ENCODE assay signal across 8 cellular contexts in genomic region chr14:36373982-36374673, GRCh38. TPM values are rescaled to one million over a fixed set of nuclear protein-coding genes. Genes with fewer than 3 reads are reported as not detected.
DNase-seq lines count a peak whose midpoint lies in the region; ATAC-seq and TF ChIP-seq lines count a peak whose summit lies in the region.

No MANE protein-coding gene starts in this region.

- no peaks in the 10 kb centered on the region for H3K36me3 Mint-ChIP-seq in chondrocyte (ENCODE audit: low read depth)

- H3K9me3 ChIP-seq in right lobe of liver, result no peaks in the 10 kb centered on the region

- H3K9me3 Mint-ChIP-seq in chondrocyte (ENCODE audit: low read depth), result no peaks in the 10 kb centered on the region

- WGBS in right lobe of liver (ENCODE audit: insufficient coverage, low coverage, low lambda C conversion rate, missing lambda C conversion rate), result 19% methylated on average over 4 of the region's 4 CpGs

- no peak for TF ChIP-seq POLR2A in right lobe of liver (IDR thresholded peaks at IDR 0.05)

- H3K4me1 Mint-ChIP-seq in chondrocyte (ENCODE audit: low read depth), result no peaks in the 10 kb centered on the region

- H3K36me3 ChIP-seq in right lobe of liver, result no peaks in the 10 kb centered on the region

- no peaks in the 10 kb centered on the region for H3K4me1 ChIP-seq in right lobe of liver

- no peak overlapping the region for H3K4me3 Mint-ChIP-seq in chondrocyte (ENCODE audit: unreplicated experiment)

- intact Hi-C loops in right lobe of liver (cut with DNase I), result no loop called here

- no peaks in the 10 kb centered on the region for H3K27me3 ChIP-seq in right lobe of liver

- ATAC-seq in GM19043 (IDR thresholded peaks at IDR 0.05; ENCODE audit: low read depth, unreplicated experiment) (peak; percentile 71), HG03196 (IDR thresholded peaks at IDR 0.05; ENCODE audit: unreplicated experiment) (peak; percentile 83), right lobe of liver (peak; percentile 99 to 100 (median 99))

- no peak overlapping the region for H3K4me3 ChIP-seq in right lobe of liver

- no peak overlapping the region for H3K27ac ChIP-seq in right lobe of liver

- peaks cover 17% of the 10 kb centered on the region for H3K27me3 Mint-ChIP-seq in chondrocyte (ENCODE audit: low read depth)

- H3K27ac Mint-ChIP-seq in chondrocyte (ENCODE audit: unreplicated experiment), result no peak overlapping the region

- TF ChIP-seq CTCF in chondrocyte (IDR thresholded peaks at IDR 0.05) (peak; percentile 90), right lobe of liver (IDR thresholded peaks at IDR 0.05) (peak; percentile 78 to 89 (median 86))

- DNase-seq in C1 segment of cervical spinal cord (lab: John Stamatoyannopoulos, UW) (peak in 11 of 14 donors; percentile 31 to 76 (median 53)), NCI-H226 (peak; percentile 41), chondrocyte (ENCODE audit: low spot score) (no peak), right lobe of liver (peak; percentile 56 to 78 (median 66))
- peak; percentile 73 for DNase-seq in activated CD4-positive, CD25-positive, alpha-beta regulatory T cell treated with anti-CD3 and anti-CD28 coated beads, Interleukin-2, amount 50 U/mL, for 72 hours
- DNase-seq in stimulated activated CD8-positive, alpha-beta memory T cell treated with anti-CD3 and anti-CD28 coated beads, Interleukin-12 subunit alpha, Interleukin-12 subunit beta, amount 100 ng/mL, for 1 hour (ENCODE audit: low read depth), result peak; percentile 47

RNA-seq across cellular contexts. Expression of gene MBIP, which starts 53.7 kb away (rescaled TPM):
- total RNA-seq in chondrocyte (19.4 to 23.0 TPM (median 21.9 TPM) in 3 replicates), right lobe of liver (10 to 100 TPM in 4 of 6 experiments, 1 to 10 TPM in 2; 8.2 to 13.4 (median 10.3) TPM)
